8 cellular contexts compared by ENCODE assay signal in the genomic region with DNA sequence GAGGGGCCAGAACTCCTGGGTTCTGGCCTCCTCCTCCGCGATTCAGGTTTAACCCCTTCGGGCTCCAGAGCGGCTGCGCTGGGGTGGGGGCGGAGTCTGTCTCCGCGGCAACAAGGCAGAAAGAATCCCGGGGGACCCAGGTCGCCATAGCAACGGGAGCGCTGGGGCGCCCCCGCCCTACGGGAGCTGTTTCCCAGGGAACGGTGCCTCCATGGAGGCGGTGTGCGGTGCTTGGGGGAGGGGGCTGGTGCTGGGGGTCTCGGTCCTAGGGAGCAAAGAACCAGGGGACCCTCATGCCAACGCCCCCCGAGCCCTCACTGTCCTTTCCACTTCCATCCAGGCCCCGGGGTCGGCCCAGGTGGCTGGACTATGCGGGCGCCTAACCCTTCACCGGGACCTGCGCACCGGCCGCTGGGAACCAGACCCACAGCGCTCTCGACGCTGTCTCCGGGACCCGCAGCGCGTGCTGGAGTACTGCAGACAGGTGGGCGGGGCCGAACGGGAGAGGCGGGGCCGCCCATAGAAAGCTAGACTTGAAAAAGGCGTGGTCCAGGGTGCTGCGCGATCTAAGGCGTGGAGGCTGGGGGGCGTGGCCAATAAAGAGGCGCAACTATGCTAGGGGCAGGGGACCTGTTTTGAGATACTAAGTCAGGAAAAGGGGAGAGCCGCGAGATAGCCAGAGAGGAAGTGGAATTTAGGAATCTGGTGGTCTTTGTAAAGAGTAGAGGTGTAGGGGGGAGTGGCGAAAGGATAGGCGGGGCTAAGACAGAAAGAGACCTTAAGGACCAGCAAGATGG. TPM values are rescaled to one million over a fixed set of nuclear protein-coding genes. Genes with fewer than 3 reads are reported as not detected.
DNase-seq lines count a peak whose midpoint lies in the region; ATAC-seq and TF ChIP-seq lines count a peak whose summit lies in the region.

No MANE protein-coding gene starts in this region.

- H3K36me3 Mint-ChIP-seq in Calu3 (ENCODE audit: insufficient read depth, unreplicated experiment) = peaks cover 17% of the 10 kb centered on the region

- H3K4me1 ChIP-seq in lower lobe of right lung = peaks cover 18% of the 10 kb centered on the region

- peaks cover 73% of the 10 kb centered on the region for H3K27me3 Mint-ChIP-seq in Calu3 (ENCODE audit: unreplicated experiment)

- CTCF ChIA-PET in Calu3 (lab: Charles Lee) = interaction anchor here (0.5 to 0.7 kb wide), 2 partner anchors 39 to 62 kb away, joined by 3 read pairs; partner anchors contain the start of gene TYROBP

- H3K27ac Mint-ChIP-seq in Calu3 (ENCODE audit: unreplicated experiment) = peak overlapping the region; percentile 46

- intact Hi-C loops in Calu3 (cut with micrococcal nuclease; ENCODE audit: unreplicated experiment) (no loop called here), lower lobe of right lung (cut with DNase I) (no loop called here)

- peaks cover 13% of the 10 kb centered on the region for H3K4me1 Mint-ChIP-seq in Calu3 (ENCODE audit: low read depth, unreplicated experiment)

- no TSS peak for BruUV-seq in Calu3 (replicated peaks; lab: Mats Ljungman, UMichigan)

- no peaks in the 10 kb centered on the region for H3K36me3 ChIP-seq in lower lobe of right lung

- peak; percentile 91 for DNase-seq in Calu3
- DNase-seq in NCI-H526 treated with DMSO at 0.1 percent for 48 hours (lab: John Stamatoyannopoulos, UW) = peak; percentile 97
- DNase-seq in activated CD4-positive, alpha-beta T cell treated with anti-CD3 and anti-CD28 coated beads, Interleukin-2, amount 50 U/mL, for 4 hours = peak; percentile 73 to 78
- peak; percentile 29 for DNase-seq in dedifferentiated amniotic fluid mesenchymal stem cell (ENCODE audit: extremely low spot score)
- peak; percentile 80 for DNase-seq in lower lobe of right lung
- DNase-seq in stimulated activated CD8-positive, alpha-beta memory T cell treated with anti-CD3 and anti-CD28 coated beads, Interleukin-12 subunit alpha, Interleukin-12 subunit beta, amount 100 ng/mL, for 4 hours (ENCODE audit: low read depth) = peak; percentile 54

- ATAC-seq in HG03354 (IDR thresholded peaks at IDR 0.05; ENCODE audit: poor library complexity, severe bottlenecking, unreplicated experiment) = peak; percentile 67
- peak; percentile 68 to 70 for ATAC-seq in lower lobe of right lung
- ATAC-seq in HG03135 (IDR thresholded peaks at IDR 0.05; ENCODE audit: unreplicated experiment) = no peak

- H3K27ac ChIP-seq in lower lobe of right lung = no peak overlapping the region

- peaks cover 34% of the 10 kb centered on the region for H3K27me3 ChIP-seq in lower lobe of right lung (ENCODE audit: low read depth)

- no peaks in the 10 kb centered on the region for H3K9me3 ChIP-seq in lower lobe of right lung

- no peaks in the 10 kb centered on the region for H3K9me3 Mint-ChIP-seq in Calu3 (ENCODE audit: low read depth, unreplicated experiment)

- H3K4me3 Mint-ChIP-seq in Calu3 (ENCODE audit: low read depth, unreplicated experiment) = peak overlapping the region; percentile 58

- H3K4me3 ChIP-seq in lower lobe of right lung = peak overlapping the region; percentile 56

- TF ChIP-seq CTCF in Calu3 (IDR thresholded peaks at IDR 0.05; ENCODE audit: unreplicated experiment) (no peak), lower lobe of right lung (IDR thresholded peaks at IDR 0.05) (no peak)

RNA-seq across cellular contexts. Expression of gene APLP1, which starts 1.2 kb away (rescaled TPM):
- 11.5 and 15.8 TPM in 2 replicates for total RNA-seq in Calu3 (2022)
- 2.1 TPM for total RNA-seq in lower lobe of right lung

RNA-seq across cellular contexts. Expression of gene KIRREL2, which starts 12.8 kb away (rescaled TPM):
- 0.17 and 0.26 TPM in 2 replicates for total RNA-seq in Calu3 (2022)
- total RNA-seq in lower lobe of right lung = 0.12 TPM

RNA-seq across cellular contexts. Expression of gene NPHS1, which starts 17.2 kb away (rescaled TPM):
- not detected in 2 replicates for total RNA-seq in Calu3 (2022)
- total RNA-seq in lower lobe of right lung = not detected

RNA-seq across cellular contexts. Expression of gene NFKBID, which starts 30.8 kb away (rescaled TPM):
- total RNA-seq in Calu3 (2022) (14.9 and 15.6 TPM in 2 replicates), lower lobe of right lung (17.2 TPM)

RNA-seq across cellular contexts. Expression of gene HCST, which starts 32.8 kb away (rescaled TPM):
- total RNA-seq in Calu3 (2022) (not detected in 2 replicates), lower lobe of right lung (43.3 TPM)

Comparison
In these comparisons a context has a peak if more than half of its experiments do, and no peak if none do; other contexts are left out.
1. DNase-seq: peak in every context shown above with its lines; median percentile 97 in NCI-H526 treated with DMSO at 0.1 percent for 48 hours; 91 in Calu3; 80 in lower lobe of right lung; 76 in activated CD4-positive, alpha-beta T cell treated with anti-CD3 and anti-CD28 coated beads, Interleukin-2, amount 50 U/mL, for 4 hours; 54 in stimulated activated CD8-positive, alpha-beta memory T cell treated with anti-CD3 and anti-CD28 coated beads, Interleukin-12 subunit alpha, Interleukin-12 subunit beta, amount 100 ng/mL, for 4 hours; 29 in dedifferentiated amniotic fluid mesenchymal stem cell.